ENCODE assay signal across 1 cellular context in the genomic region with DNA sequence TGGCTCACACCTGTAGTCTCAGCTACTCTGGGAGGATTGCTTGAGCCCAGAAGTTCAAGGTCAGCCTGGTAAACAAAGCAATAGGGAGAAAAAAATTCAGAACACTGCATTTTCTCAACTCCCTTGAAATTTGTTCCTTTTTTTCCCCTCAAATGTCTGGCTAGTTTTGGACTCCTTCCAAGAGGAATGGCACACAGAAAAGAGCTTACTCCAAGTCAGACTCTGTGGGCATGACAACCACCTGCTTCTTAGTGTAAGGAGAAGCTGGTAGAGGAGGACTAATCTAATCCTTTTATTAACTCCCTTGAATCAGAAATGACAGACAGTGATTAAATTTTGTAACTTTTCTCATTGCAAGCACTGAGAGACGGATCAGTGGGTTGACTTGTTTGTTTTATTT.
TF ChIP-seq lines count a peak whose summit lies in the region.

No MANE protein-coding gene starts in this region.

TF ChIP-seq in WTC11, 78 proteins besides CTCF, POLR2A, EP300 and RAD21 (continued from another document):
- TF ChIP-seq, protein P1, sequence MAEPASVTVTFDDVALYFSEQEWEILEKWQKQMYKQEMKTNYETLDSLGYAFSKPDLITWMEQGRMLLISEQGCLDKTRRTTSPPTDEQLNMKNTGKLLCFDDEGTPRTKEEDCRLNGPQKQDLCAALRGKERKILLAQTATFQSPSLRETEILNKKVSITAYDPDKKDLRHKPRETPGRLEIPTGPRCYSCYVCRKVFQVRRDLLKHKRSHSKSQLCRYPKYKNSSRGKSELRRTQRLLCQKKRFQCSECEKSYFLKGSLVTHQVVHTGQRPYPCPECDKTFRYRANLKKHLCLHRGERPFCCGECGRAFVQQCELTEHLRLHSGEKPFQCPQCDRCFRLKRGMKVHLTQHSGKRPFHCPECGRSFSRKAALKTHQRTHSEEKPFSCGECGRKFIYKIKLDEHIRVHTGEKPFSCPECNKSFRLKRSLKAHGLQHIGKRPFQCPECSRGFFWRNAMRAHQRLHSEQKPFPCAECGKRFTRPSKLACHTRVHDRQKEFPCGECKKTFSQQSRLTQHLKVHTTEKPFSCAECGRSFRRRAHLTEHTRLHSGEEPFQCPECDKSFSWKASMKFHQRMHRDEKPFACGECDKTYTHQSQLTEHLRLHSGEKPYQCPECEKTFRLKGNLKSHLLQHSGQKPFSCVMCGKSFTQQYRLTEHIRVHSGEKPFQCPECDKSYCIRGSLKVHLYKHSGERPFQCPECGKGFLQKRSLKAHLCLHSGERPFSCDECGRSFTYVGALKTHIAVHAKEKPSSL (CRISPR knock-in tag; conservative IDR thresholded peaks at IDR 0.05), result no peak
- TF ChIP-seq MLX (CRISPR knock-in tag; IDR thresholded peaks at IDR 0.05) (no peak), ATF1 (CRISPR knock-in tag; IDR thresholded peaks at IDR 0.05) (no peak), NFYB (CRISPR knock-in tag; conservative IDR thresholded peaks at IDR 0.05; ENCODE audit: low read depth) (no peak), NFATC4 (CRISPR knock-in tag; IDR thresholded peaks at IDR 0.05) (no peak)
